In the genomic region with DNA sequence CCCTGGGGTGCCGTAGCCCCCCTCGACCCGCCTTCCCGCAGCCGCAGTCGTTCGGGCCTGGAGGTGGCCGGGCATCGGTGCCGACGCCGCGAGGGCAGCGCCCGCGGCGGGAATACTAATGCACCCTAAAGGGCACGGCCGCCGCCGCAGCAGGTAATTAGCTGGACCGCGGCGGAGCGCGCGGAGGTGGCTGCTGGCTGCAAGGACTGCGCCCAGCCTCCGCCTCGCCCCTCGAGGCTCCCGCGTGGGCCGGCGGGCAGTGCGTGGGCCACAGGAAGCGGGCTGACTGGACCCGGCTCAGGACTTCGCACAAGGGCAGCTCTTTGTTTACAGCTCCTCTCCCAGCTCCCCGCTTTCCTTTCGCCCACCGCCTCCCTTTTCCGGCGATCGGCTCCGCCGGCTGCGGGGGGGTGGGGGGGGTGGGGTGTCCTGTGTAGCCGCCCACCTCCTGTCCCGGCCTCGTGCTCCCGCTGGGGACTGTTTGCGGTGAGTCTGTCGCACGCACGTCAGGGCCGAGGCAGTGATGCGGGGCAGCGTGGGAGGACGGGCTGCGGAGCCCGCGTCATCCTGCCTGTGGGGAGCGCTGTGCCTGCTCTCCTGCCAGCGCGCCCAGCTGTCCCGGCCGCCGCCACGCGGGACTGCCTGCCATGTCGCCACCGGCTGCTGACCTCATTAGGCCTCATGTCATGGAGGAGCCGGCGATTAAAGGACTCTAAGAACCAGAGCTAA, we compare ENCODE assay signal across 8 cellular contexts. TPM values are rescaled to one million over a fixed set of nuclear protein-coding genes. Genes with fewer than 3 reads are reported as not detected.
A peak's percentile ranks its signal among the peaks of the same experiment; 100 is the strongest.
DNase-seq lines count a peak whose midpoint lies in the region; ATAC-seq, FAIRE-seq and TF ChIP-seq lines count a peak whose summit lies in the region.

No MANE protein-coding gene starts in this region.

- H3K27ac Mint-ChIP-seq in activated B cell treated with CpG ODN at 0.5 μM for 24 hours: no peak overlapping the region

- peaks cover 11% of the 10 kb centered on the region for H3K4me1 Mint-ChIP-seq in activated B cell treated with CpG ODN at 0.5 μM for 24 hours

- H3K4me3 Mint-ChIP-seq in activated B cell treated with CpG ODN at 0.5 μM for 24 hours: peak overlapping the region; percentile 38

- intact Hi-C loops in Right ventricle myocardium inferior (cut with DNase I): no loop called here
- intact Hi-C loops in cardiac septum (cut with DNase I): loop anchor here (5.0 kb wide), 1 partner anchor 52 kb away; a partner anchor contains a TSS
- intact Hi-C loops in activated B cell treated with CpG ODN at 0.5 μM for 24 hours (cut with micrococcal nuclease): no loop called here

- H3K27me3 ChIP-seq in foreskin keratinocyte: peaks cover 42% of the 10 kb centered on the region
- peaks cover 0 to 2% of the 10 kb centered on the region in 2 donors for H3K27me3 ChIP-seq in small intestine (ENCODE audit: control insufficient read depth in 2 of 2, insufficient read depth in 2 of 2, low read length in 2 of 2)

- peak overlapping the region in 1 of 2 donors; percentile 16 for H3K4me3 ChIP-seq in small intestine (ENCODE audit: low read depth in 1 of 2, low read length in 2 of 2)

- no peak for FAIRE-seq in small intestine (lab: Jason Lieb, UNC)

- H3K36me3 ChIP-seq in small intestine (ENCODE audit: control insufficient read depth in 2 of 2, insufficient read depth in 2 of 2, low read length in 2 of 2): no peaks in the 10 kb centered on the region

- H3K27me3 Mint-ChIP-seq in activated B cell treated with CpG ODN at 0.5 μM for 24 hours: peaks cover 36% of the 10 kb centered on the region

- H3K9me3 Mint-ChIP-seq in activated B cell treated with CpG ODN at 0.5 μM for 24 hours: no peaks in the 10 kb centered on the region

- H3K27ac ChIP-seq in foreskin keratinocyte (no peak overlapping the region), small intestine (ENCODE audit: low read depth in 1 of 2, low read length in 1 of 2) (no peak overlapping the region)

- 0 to 3% (median 1%) methylated on average over 57 to 75 of the region's 75 CpGs for WGBS in small intestine, 3 donors

- peak; percentile 81 for DNase-seq in Right ventricle myocardium inferior (ENCODE audit: missing footprints)
- DNase-seq in cardiac septum (ENCODE audit: low spot score): no peak
- DNase-seq in activated B cell treated with CpG ODN at 0.5 μM for 24 hours: peak; percentile 57
- DNase-seq in foreskin keratinocyte: no peak
- DNase-seq in occipital lobe (lab: John Stamatoyannopoulos, UW): peak; percentile 70
- no peak for DNase-seq in NCI-H2196 treated with DMSO at 0.1 percent for 48 hours (lab: John Stamatoyannopoulos, UW; ENCODE audit: unreplicated experiment)
- no peak for DNase-seq in small intestine

- ATAC-seq in Right ventricle myocardium inferior (peak; percentile 71), HG02852 (IDR thresholded peaks at IDR 0.05; ENCODE audit: unreplicated experiment) (peak; percentile 64), activated B cell treated with CpG ODN at 0.5 μM for 24 hours (ENCODE audit: low read depth) (peak; percentile 84), foreskin keratinocyte (peak; percentile 60)

- no peaks in the 10 kb centered on the region for H3K9me3 ChIP-seq in small intestine (ENCODE audit: control insufficient read depth, low read depth)

- CTCF ChIA-PET in activated B cell treated with CpG ODN at 0.5 μM for 24 hours (lab: Charles Lee): interaction anchor here (1.4 kb wide), 1 partner anchor 120 kb away, joined by 6 read pairs; no protein-coding TSS in a partner anchor

- no peaks in the 10 kb centered on the region for H3K36me3 Mint-ChIP-seq in activated B cell treated with CpG ODN at 0.5 μM for 24 hours (ENCODE audit: low read depth)

- H3K4me1 ChIP-seq in foreskin keratinocyte (peaks cover 15% of the 10 kb centered on the region), small intestine (ENCODE audit: control insufficient read depth in 2 of 2, insufficient read depth in 1 of 2, low read depth in 1 of 2, low read length in 1 of 2) (no peaks in the 10 kb centered on the region)

- POLR2A ChIA-PET in activated B cell treated with CpG ODN at 0.5 μM for 24 hours (lab: Charles Lee): no interaction called here

- TF ChIP-seq CTCF in activated B cell treated with CpG ODN at 0.5 μM for 24 hours (IDR thresholded peaks at IDR 0.05) (no peak), foreskin keratinocyte (conservative IDR thresholded peaks at IDR 0.05) (no peak)

RNA-seq across cellular contexts. Expression of a gene that starts 53.2 kb away (rescaled TPM):
- total RNA-seq in Right ventricle myocardium inferior (not detected), cardiac septum (0.40 TPM), activated B cell treated with CpG ODN at 0.5 μM for 24 hours (0.05 TPM in 1 of 2 replicates, not detected in the other), foreskin keratinocyte (not detected in 2 replicates), occipital lobe (2.3 TPM)
- polyA plus RNA-seq in foreskin keratinocyte (not detected in 2 replicates), small intestine (under 1 TPM in 2 of 3 donors, not detected in 1; 0.15 to 0.27 TPM)

Comparison
In these comparisons a context has a peak if more than half of its experiments do, and no peak if none do; other contexts are left out.
1. DNase-seq: peak in Right ventricle myocardium inferior (single experiment), activated B cell treated with CpG ODN at 0.5 μM for 24 hours (single experiment) and occipital lobe (single experiment); none in cardiac septum (single experiment), foreskin keratinocyte (0 of 2), NCI-H2196 treated with DMSO at 0.1 percent for 48 hours (single experiment) and small intestine (single experiment).
2. Peak in every context shown above with its lines, with median percentiles within 50 percentile points of each other: ATAC-seq.